ENCODE assay signal across 22 cellular contexts in genomic region chr15:94269954-94270353, GRCh38.
"Had no signal": no experiment of that assay in that cellular context is flagged by ENCODE, and none has a peak within 500 bp of the region (broad histone marks: within the 10 kb centered on the region; RNA-seq: fewer than 3 reads in every experiment).

No MANE protein-coding gene starts in this region.

- FAIRE-seq: endometrium had no signal

- H3K4me2 ChIP-seq: neural progenitor cell had no signal

- H3K27ac Mint-ChIP-seq: naive thymus-derived CD8-positive, alpha-beta T cell; neural progenitor cell; stimulated activated memory B cell treated with anti-CD40 and anti-IgM and Interleukin-4, amounts not matched to agents 10 μg/mL and 1 μg/mL and 100 μg/mL, for 72 hours had no signal

- H3K36me3 ChIP-seq: gastrocnemius medialis, heart right ventricle, neural progenitor cell, right lobe of liver, stomach, thoracic aorta had no signal

- H3K79me2 ChIP-seq: parathyroid adenoma had no signal

- H3K4me3 ChIP-seq: gastrocnemius medialis, heart right ventricle, neural progenitor cell, psoas muscle, right lobe of liver, stomach, thoracic aorta had no signal

- H3K4me1 ChIP-seq: gastrocnemius medialis, neural progenitor cell, parathyroid adenoma, psoas muscle, right lobe of liver had no signal

- H3K27me3 Mint-ChIP-seq: naive thymus-derived CD8-positive, alpha-beta T cell; stimulated activated memory B cell treated with anti-CD40 and anti-IgM and Interleukin-4, amounts not matched to agents 10 μg/mL and 1 μg/mL and 100 μg/mL, for 72 hours had no signal

- ATAC-seq: esophagus mucosa; gastrocnemius medialis; heart right ventricle; left lobe of liver; naive thymus-derived CD8-positive, alpha-beta T cell; psoas muscle; right lobe of liver had no signal

- H3K4me3 Mint-ChIP-seq: naive thymus-derived CD8-positive, alpha-beta T cell; neural progenitor cell; stimulated activated memory B cell treated with anti-CD40 and anti-IgM and Interleukin-4, amounts not matched to agents 10 μg/mL and 1 μg/mL and 100 μg/mL, for 72 hours had no signal

- H3K27ac ChIP-seq: gastrocnemius medialis, heart right ventricle, neural progenitor cell, parathyroid adenoma, psoas muscle, right lobe of liver, stomach, thoracic aorta had no signal

- DNase-seq: effector memory CD4-positive, alpha-beta T cell; gastrocnemius medialis; heart right ventricle; islet precursor cell; mammary epithelial cell; naive thymus-derived CD8-positive, alpha-beta T cell; occipital lobe; psoas muscle; retina; right lobe of liver; stimulated activated CD4-positive, alpha-beta T cell treated with anti-CD3 and anti-CD28 coated beads, Interleukin-4, amount 100 ng/mL, for 1 hour; stimulated activated CD8-positive, alpha-beta memory T cell treated with anti-CD3 and anti-CD28 coated beads, Interleukin-4, amount 100 ng/mL, for 48 hours; stomach; substantia nigra; trophoblast cell had no signal

- H3K36me3 Mint-ChIP-seq: neural progenitor cell had no signal

- H3K9ac ChIP-seq: neural progenitor cell, parathyroid adenoma had no signal

- H3K27me3 ChIP-seq: gastrocnemius medialis, neural progenitor cell, right lobe of liver, stomach had no signal

- H3K9me3 ChIP-seq: gastrocnemius medialis, psoas muscle, right lobe of liver, stomach, thoracic aorta had no signal

- H2AFZ ChIP-seq: neural progenitor cell, parathyroid adenoma had no signal

- H3K4me1 Mint-ChIP-seq: neural progenitor cell had no signal

- H3K9me3 Mint-ChIP-seq: neural progenitor cell; stimulated activated memory B cell treated with anti-CD40 and anti-IgM and Interleukin-4, amounts not matched to agents 10 μg/mL and 1 μg/mL and 100 μg/mL, for 72 hours had no signal
